In the genomic region with DNA sequence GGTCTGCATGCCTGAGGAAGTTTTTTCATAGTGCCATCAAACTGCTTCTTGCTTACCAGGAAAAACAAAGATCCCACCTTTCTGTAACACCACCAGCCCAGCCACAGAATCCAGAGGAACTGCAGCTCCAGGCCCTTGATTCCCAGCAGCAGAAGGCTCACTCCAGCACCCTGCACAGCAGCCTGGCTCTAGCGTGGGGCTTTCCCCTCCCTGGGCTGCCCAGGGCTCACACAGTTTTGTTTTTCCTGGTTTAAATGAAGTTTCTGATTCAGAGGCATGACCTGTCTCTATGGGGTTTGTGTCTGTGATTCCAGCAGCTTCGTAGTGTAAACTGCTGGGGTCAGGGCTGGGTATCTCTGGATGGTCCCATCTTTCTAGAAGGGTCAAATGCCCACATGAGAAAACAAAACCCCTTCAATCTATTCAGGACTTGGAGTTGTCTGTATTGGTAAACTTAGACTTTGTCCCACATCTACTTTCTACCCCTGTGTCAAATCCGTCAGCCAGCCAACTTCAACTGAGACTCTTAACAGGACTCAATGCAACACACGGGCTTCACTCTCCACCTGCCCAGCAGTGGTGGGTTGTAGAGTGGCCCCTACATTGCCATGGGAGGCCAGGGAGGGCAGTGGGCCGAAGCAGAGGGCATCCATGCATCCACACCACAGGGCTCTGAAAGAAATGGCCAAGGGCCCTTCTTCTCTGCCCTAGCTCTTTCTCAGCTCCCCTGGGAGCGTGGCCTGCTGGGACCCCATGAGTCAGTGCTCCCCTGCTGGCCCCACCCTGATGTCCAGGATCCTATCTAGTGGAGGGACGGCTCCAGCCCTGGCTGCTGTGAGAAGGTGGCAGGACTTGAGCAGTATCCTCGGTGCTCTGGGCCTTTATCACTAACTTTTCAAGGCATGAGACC, we compare ENCODE assay signal across 19 cellular contexts.
A peak's percentile ranks its signal among the peaks of the same experiment; 100 is the strongest.
DNase-seq lines count a peak whose midpoint lies in the region; ATAC-seq and TF ChIP-seq lines count a peak whose summit lies in the region.
"Had no signal": no experiment of that assay in that cellular context is flagged by ENCODE, and none has a peak within 500 bp of the region (broad histone marks: within the 10 kb centered on the region; RNA-seq: fewer than 3 reads in every experiment).

No MANE protein-coding gene starts in this region.

- H3K27me3 ChIP-seq in SK-N-SH (ENCODE audit: insufficient read depth) (no peaks in the 10 kb centered on the region), stomach smooth muscle (ENCODE audit: control insufficient read depth in 1 of 2, insufficient read depth in 2 of 2, low read length in 2 of 2) (no peaks in the 10 kb centered on the region)

- DNase-seq in SK-N-SH (no peak), coronary artery (ENCODE audit: low spot score) (peak; percentile 35), left lobe of liver (ENCODE audit: low spot score) (no peak), HPDE6-E6E7 (ENCODE audit: extremely low spot score) (no peak), osteocyte (ENCODE audit: extremely low spot score, unreplicated experiment) (no peak)
- DNase-seq: activated CD4-positive, alpha-beta T cell treated with anti-CD3 and anti-CD28 coated beads, Interleukin-2, amount 50 U/mL, for 48 hours; activated naive CD4-positive, alpha-beta T cell treated with Interleukin-2 at 50 U/mL for 16 hours; activated T-cell treated with anti-CD3 and anti-CD28 coated beads for 4 hours; cerebellar nuclear complex; effector memory CD4-positive, alpha-beta T cell; glutamatergic neuron; MV-4-11; naive B cell; NCI-H2029 treated with DMSO at 0.1 percent for 48 hours; stimulated activated CD4-positive, alpha-beta T cell treated with anti-CD3 and anti-CD28 coated beads, Interleukin-2, amount 100 ng/mL, for 48 hours had no signal

- H3K9me3 ChIP-seq in SK-N-SH (no peaks in the 10 kb centered on the region), stomach smooth muscle (ENCODE audit: control insufficient read depth in 2 of 2, low read length in 2 of 2) (no peaks in the 10 kb centered on the region)

- no peak overlapping the region for H3K27ac Mint-ChIP-seq in osteocyte (ENCODE audit: unreplicated experiment)

- H3F3A ChIP-seq in SK-N-SH (replicated peaks; ENCODE audit: insufficient read depth) = no peaks in the 10 kb centered on the region

- H3K4me2 ChIP-seq in SK-N-SH = no peak overlapping the region

- no peak overlapping the region for H3K4me3 Mint-ChIP-seq in osteocyte (ENCODE audit: unreplicated experiment)
- H3K4me3 Mint-ChIP-seq: naive B cell had no signal

- CTCF ChIA-PET in SK-N-SH (lab: Yijun Ruan, JAX) = interaction anchor here (1.0 to 1.3 kb wide), 2 partner anchors 22 to 239 kb away, joined by 3 to 4 read pairs; no protein-coding TSS in a partner anchor

- no peak for TF ChIP-seq RAD21 in SK-N-SH (IDR thresholded peaks at IDR 0.05; ENCODE audit: low read length)

- H3K4me1 ChIP-seq in SK-N-SH (ENCODE audit: control insufficient read depth in 1 of 2, insufficient read depth in 2 of 2, low read depth in 1 of 2, low read length in 1 of 2) (peaks cover 10 to 42% of the 10 kb centered on the region in 2 experiments; a peak in 3 of 4 replicates), stomach smooth muscle (ENCODE audit: control insufficient read depth, insufficient read depth, low read length) (peaks cover 69% of the 10 kb centered on the region)

- H3K9me2 ChIP-seq in SK-N-SH = no peaks in the 10 kb centered on the region

- H3K36me3 ChIP-seq in SK-N-SH (replicated peaks in 1 of 2; ENCODE audit: control insufficient read depth in 1 of 2, insufficient read depth in 2 of 2, low read length in 1 of 2) = no peaks in the 10 kb centered on the region
- H3K36me3 ChIP-seq in stomach smooth muscle (ENCODE audit: control insufficient read depth in 2 of 2, insufficient read depth in 2 of 2, low read length in 2 of 2) = no peaks in the 10 kb centered on the region

- H4K20me1 ChIP-seq in SK-N-SH (ENCODE audit: insufficient read depth) = no peaks in the 10 kb centered on the region

- no peak overlapping the region for H3K9ac ChIP-seq in SK-N-SH
- no peak overlapping the region for H3K9ac ChIP-seq in stomach smooth muscle (ENCODE audit: low read length in 2 of 2)

- POLR2A ChIA-PET in SK-N-SH (lab: Yijun Ruan, JAX) = no interaction called here

- no peaks in the 10 kb centered on the region for H3K36me3 Mint-ChIP-seq in osteocyte (ENCODE audit: unreplicated experiment)
- H3K36me3 Mint-ChIP-seq: naive B cell had no signal

- no peaks in the 10 kb centered on the region for H3K79me2 ChIP-seq in SK-N-SH (ENCODE audit: insufficient read depth)

- ATAC-seq in SK-N-SH treated with all-trans-retinoic acid at 6 μM for 48 hours (peak; percentile 8; the same call in 1 of the 3 replicates), left lobe of liver (peak; percentile 85), GM19452 (IDR thresholded peaks at IDR 0.05; ENCODE audit: unreplicated experiment) (no peak)

- WGBS in SK-N-SH (ENCODE audit: low lambda C conversion rate) = 85% methylated on average over 7 of the region's 8 CpGs

- TF ChIP-seq EP300 in SK-N-SH (IDR thresholded peaks at IDR 0.05; ENCODE audit: borderline replicate concordance in 1 of 2, low read depth in 1 of 2, low read length in 1 of 2) = no peak

- H2AFZ ChIP-seq in SK-N-SH (ENCODE audit: low read depth) = no peak overlapping the region

- H3K4me3 ChIP-seq in SK-N-SH (ENCODE audit: low read depth in 2 of 2, low read length in 1 of 2) (no peak overlapping the region), coronary artery (no peak overlapping the region), stomach smooth muscle (ENCODE audit: low read length in 2 of 2) (no peak overlapping the region)

- peaks cover 27% of the 10 kb centered on the region for H3K4me1 Mint-ChIP-seq in osteocyte (ENCODE audit: unreplicated experiment)

- H3K27ac ChIP-seq in SK-N-SH (ENCODE audit: low read depth in 2 of 2, low read length in 1 of 2) (no peak overlapping the region), coronary artery (no peak overlapping the region), stomach smooth muscle (ENCODE audit: low read length) (peak overlapping the region; percentile 31)
- H3K27ac ChIP-seq: 22Rv1 had no signal

- no peaks in the 10 kb centered on the region for H3K9me3 Mint-ChIP-seq in osteocyte (ENCODE audit: unreplicated experiment)
- H3K9me3 Mint-ChIP-seq: naive B cell had no signal

- H3K27me3 Mint-ChIP-seq in osteocyte (ENCODE audit: unreplicated experiment) = no peaks in the 10 kb centered on the region

- TF ChIP-seq CTCF in SK-N-SH (IDR thresholded peaks at IDR 0.05) (no peak), coronary artery (IDR thresholded peaks at IDR 0.05) (no peak), osteocyte (IDR thresholded peaks at IDR 0.05) (no peak)

TF ChIP-seq in SK-N-SH treated with all-trans-retinoic acid at 6 μM for 48 hours, 23 proteins besides CTCF, POLR2A, EP300 and RAD21 (continues in another document):
- no peak for TF ChIP-seq ZFP30 (CRISPR knock-in tag; IDR thresholded peaks at IDR 0.05)
- no peak for TF ChIP-seq ZFP3 (CRISPR knock-in tag; IDR thresholded peaks at IDR 0.05)
- no peak for TF ChIP-seq TOX (CRISPR knock-in tag; IDR thresholded peaks at IDR 0.05; ENCODE audit: borderline replicate concordance)
- no peak for TF ChIP-seq ZC3H10 (CRISPR knock-in tag; IDR thresholded peaks at IDR 0.05)
- no peak for TF ChIP-seq PATZ1 (CRISPR knock-in tag; IDR thresholded peaks at IDR 0.05; ENCODE audit: borderline replicate concordance)
- TF ChIP-seq GLIS3 (CRISPR knock-in tag; IDR thresholded peaks at IDR 0.05) = no peak

TF ChIP-seq in SK-N-SH, 30 proteins besides CTCF, POLR2A, EP300 and RAD21 (continues in another document):
- TF ChIP-seq TAF1 (IDR thresholded peaks at IDR 0.05; ENCODE audit: borderline replicate concordance, low read depth, low read length) = no peak
- TF ChIP-seq YY1 (IDR thresholded peaks at IDR 0.05; ENCODE audit: low read depth) = no peak
- no peak for TF ChIP-seq REST (IDR thresholded peaks at IDR 0.05; ENCODE audit: low read depth, low read length)
- no peak for TF ChIP-seq GABPA (IDR thresholded peaks at IDR 0.05; ENCODE audit: low read depth)
- TF ChIP-seq CHD2 (IDR thresholded peaks at IDR 0.05; ENCODE audit: low read length, partially characterized antibody) = no peak
- TF ChIP-seq JUND (IDR thresholded peaks at IDR 0.05) = no peak
- no peak for TF ChIP-seq FOXJ3 (CRISPR knock-in tag; IDR thresholded peaks at IDR 0.05)
- TF ChIP-seq TEAD4 (IDR thresholded peaks at IDR 0.05; ENCODE audit: borderline replicate concordance, insufficient read depth) = no peak
- no peak for TF ChIP-seq MAX (IDR thresholded peaks at IDR 0.05; ENCODE audit: low read depth)
- TF ChIP-seq SMC3 (IDR thresholded peaks at IDR 0.05; ENCODE audit: low read depth, low read length) = no peak
- no peak for TF ChIP-seq NRF1 (IDR thresholded peaks at IDR 0.05; ENCODE audit: low read depth, low read length)
